In genomic region chr3:141243295-141243707, GRCh38 we compare ENCODE assay signal across 9 cellular contexts. TPM values are rescaled to one million over a fixed set of nuclear protein-coding genes. Genes with fewer than 3 reads are reported as not detected.
DNase-seq lines count a peak whose midpoint lies in the region; TF ChIP-seq lines count a peak whose summit lies in the region.
"Had no signal": no experiment of that assay in that cellular context is flagged by ENCODE, and none has a peak within 500 bp of the region (broad histone marks: within the 10 kb centered on the region; RNA-seq: fewer than 3 reads in every experiment).

No MANE protein-coding gene starts in this region.

- CTCF ChIA-PET in HEK293T (lab: Yijun Ruan, JAX) = interaction anchor here (1.4 kb wide), 1 partner anchor 12 kb away, joined by 6 read pairs; the partner anchor contains the start of gene PXYLP1

- TF ChIP-seq CTCF in fibroblast of pulmonary artery (IDR thresholded peaks at IDR 0.05; ENCODE audit: low read length, missing control alignments) = no peak

- H3K4me3 ChIP-seq in fibroblast of pulmonary artery (replicated peaks; ENCODE audit: low read depth, low read length) = no peak overlapping the region

- DNase-seq in HEK293T (ENCODE audit: extremely low spot score) = peak; percentile 27
- DNase-seq in activated CD8-positive, alpha-beta memory T cell treated with anti-CD3 and anti-CD28 coated beads, Interleukin-2, amount 50 U/mL, for 4 hours = peak; percentile 76
- DNase-seq in fibroblast of pulmonary artery (ENCODE audit: low read depth) = peak; percentile 66
- peak in 2 of 3 experiments; percentile 34 to 62 for DNase-seq in stimulated activated CD4-positive, alpha-beta T cell treated with anti-CD3 and anti-CD28 coated beads, TNF-alpha, amount 100 ng/mL, for 24 hours (ENCODE audit: low read depth in 3 of 3)
- DNase-seq in NCI-H524 treated with DMSO at 0.1 percent for 48 hours (lab: John Stamatoyannopoulos, UW) = no peak
- DNase-seq in NCI-H748 treated with DMSO at 0.1 percent for 48 hours (lab: John Stamatoyannopoulos, UW) = no peak
- no peak for DNase-seq in dermis blood vessel endothelial cell
- no peak for DNase-seq in SKM-1 treated with dmso at 0.1 percent for 144 hours (lab: John Stamatoyannopoulos, UW; ENCODE audit: unreplicated experiment)
- DNase-seq: stimulated activated naive B cell treated with anti-CD40 and anti-IgM and Interleukin-4, amounts not matched to agents 10 μg/mL and 1 μg/mL and 100 μg/mL, for 72 hours had no signal

- POLR2A ChIA-PET in HEK293T (lab: Yijun Ruan, JAX) = interaction anchor here (0.7 kb wide), 1 partner anchor 12 kb away, joined by 3 read pairs; the partner anchor contains the start of gene PXYLP1

TF ChIP-seq in HEK293T, 16 proteins besides CTCF, POLR2A, EP300 and RAD21:
- TF ChIP-seq L3MBTL2 (conservative IDR thresholded peaks at IDR 0.05) = no peak
- TF ChIP-seq ZNF384 (IDR thresholded peaks at IDR 0.05) = no peak
- TF ChIP-seq FOXA1 (IDR thresholded peaks at IDR 0.05) = no peak
- no peak for TF ChIP-seq HDGF (IDR thresholded peaks at IDR 0.05; ENCODE audit: borderline replicate concordance)
- TF ChIP-seq ARNT (IDR thresholded peaks at IDR 0.05) = no peak
- no peak for TF ChIP-seq SP1 (IDR thresholded peaks at IDR 0.05)
- TF ChIP-seq SUZ12 (IDR thresholded peaks at IDR 0.05) = no peak
- no peak for TF ChIP-seq ELF4 (IDR thresholded peaks at IDR 0.05)
- TF ChIP-seq NFRKB (IDR thresholded peaks at IDR 0.05) = no peak
- no peak for TF ChIP-seq BHLHE40 (IDR thresholded peaks at IDR 0.05; ENCODE audit: borderline replicate concordance)
- TF ChIP-seq, protein P1, sequence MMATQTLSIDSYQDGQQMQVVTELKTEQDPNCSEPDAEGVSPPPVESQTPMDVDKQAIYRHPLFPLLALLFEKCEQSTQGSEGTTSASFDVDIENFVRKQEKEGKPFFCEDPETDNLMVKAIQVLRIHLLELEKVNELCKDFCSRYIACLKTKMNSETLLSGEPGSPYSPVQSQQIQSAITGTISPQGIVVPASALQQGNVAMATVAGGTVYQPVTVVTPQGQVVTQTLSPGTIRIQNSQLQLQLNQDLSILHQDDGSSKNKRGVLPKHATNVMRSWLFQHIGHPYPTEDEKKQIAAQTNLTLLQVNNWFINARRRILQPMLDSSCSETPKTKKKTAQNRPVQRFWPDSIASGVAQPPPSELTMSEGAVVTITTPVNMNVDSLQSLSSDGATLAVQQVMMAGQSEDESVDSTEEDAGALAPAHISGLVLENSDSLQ (IDR thresholded peaks at IDR 0.05) = no peak
- no peak for TF ChIP-seq TARDBP (IDR thresholded peaks at IDR 0.05)
- TF ChIP-seq LEF1 (IDR thresholded peaks at IDR 0.05; ENCODE audit: borderline replicate concordance) = no peak
- no peak for TF ChIP-seq FOXM1 (IDR thresholded peaks at IDR 0.05; ENCODE audit: borderline replicate concordance)
- TF ChIP-seq CTBP1 (IDR thresholded peaks at IDR 0.05; ENCODE audit: borderline replicate concordance) = no peak

RNA-seq across cellular contexts. Expression of gene PXYLP1, which starts 11.7 kb away (rescaled TPM):
- total RNA-seq in dermis blood vessel endothelial cell = 0.34 and 0.56 TPM in 2 replicates

Comparison
In these comparisons a context has a peak if more than half of its experiments do, and no peak if none do; other contexts are left out.
1. DNase-seq: peak in HEK293T (single experiment), activated CD8-positive, alpha-beta memory T cell treated with anti-CD3 and anti-CD28 coated beads, Interleukin-2, amount 50 U/mL, for 4 hours (single experiment), fibroblast of pulmonary artery (single experiment) and stimulated activated CD4-positive, alpha-beta T cell treated with anti-CD3 and anti-CD28 coated beads, TNF-alpha, amount 100 ng/mL, for 24 hours (2 of 3); none in NCI-H524 treated with DMSO at 0.1 percent for 48 hours (single experiment), NCI-H748 treated with DMSO at 0.1 percent for 48 hours (single experiment), dermis blood vessel endothelial cell (single experiment) and SKM-1 treated with dmso at 0.1 percent for 144 hours (single experiment).